Comparison of ENCODE assay signal across 4 cellular contexts in genomic region chr18:49245321-49245720, GRCh38.
A peak's percentile ranks its signal among the peaks of the same experiment; 100 is the strongest.
DNase-seq lines count a peak whose midpoint lies in the region; TF ChIP-seq lines count a peak whose summit lies in the region.
"Not testable (repeated sequence)": the region's sequence is repeated elsewhere in the genome, so short reads cannot be mapped to it uniquely, and the experiment has no call there.

No MANE protein-coding gene starts in this region.

- H3K27me3 Mint-ChIP-seq in endothelial cell (ENCODE audit: unreplicated experiment); progenitor cell of endocrine pancreas: not testable (repeated sequence)

- H2AFZ ChIP-seq in trophoblast cell (ENCODE audit: insufficient read depth, low read length, poor library complexity), result not testable (repeated sequence)

- H4K91ac ChIP-seq in trophoblast cell (ENCODE audit: low read depth, low read length), result not testable (repeated sequence)

- H3K36me3 Mint-ChIP-seq in endothelial cell (ENCODE audit: low read depth, unreplicated experiment) (peaks cover 12% of the 10 kb centered on the region), progenitor cell of endocrine pancreas (ENCODE audit: insufficient read depth) (peaks cover 21% of the 10 kb centered on the region)

- not testable (repeated sequence) for H3K23ac ChIP-seq in trophoblast cell (ENCODE audit: low read length)

- H2BK12ac ChIP-seq in trophoblast cell (ENCODE audit: low read length), result not testable (repeated sequence)

- H3K9ac ChIP-seq in trophoblast cell (ENCODE audit: low read length), result not testable (repeated sequence)

- not testable (repeated sequence) for H3K9me3 Mint-ChIP-seq in endothelial cell (ENCODE audit: unreplicated experiment); progenitor cell of endocrine pancreas (ENCODE audit: low read depth)

- H3K4me2 ChIP-seq in trophoblast cell (ENCODE audit: low read length), result not testable (repeated sequence)

- H3K27me3 ChIP-seq in trophoblast cell (ENCODE audit: insufficient read depth, low read length), result not testable (repeated sequence)

- H3K79me2 ChIP-seq in trophoblast cell (ENCODE audit: control insufficient read depth, insufficient read depth, low read length, poor library complexity), result not testable (repeated sequence)

- not testable (repeated sequence) for H4K8ac ChIP-seq in trophoblast cell (ENCODE audit: low read depth, low read length)

- not testable (repeated sequence) for TF ChIP-seq CTCF in VCaP (conservative IDR thresholded peaks at IDR 0.05); endothelial cell (IDR thresholded peaks at IDR 0.05; ENCODE audit: unreplicated experiment); progenitor cell of endocrine pancreas (IDR thresholded peaks at IDR 0.05; ENCODE audit: unreplicated experiment)

- H3K9me3 ChIP-seq in trophoblast cell (ENCODE audit: insufficient read depth, low read depth, low read length), result not testable (repeated sequence)

- no CpG with 5 or more reads among the region's 4 CpGs for WGBS in trophoblast cell (ENCODE audit: extremely low coverage, insufficient coverage, insufficient read length)

- not testable (repeated sequence) for H3K18ac ChIP-seq in trophoblast cell (ENCODE audit: low read length)

- not testable (repeated sequence) for H2BK120ac ChIP-seq in trophoblast cell (ENCODE audit: insufficient read depth, low read length, poor library complexity)

- H3K4me3 Mint-ChIP-seq in endothelial cell (ENCODE audit: unreplicated experiment), result peak overlapping the region; percentile 33
- H3K4me3 Mint-ChIP-seq in progenitor cell of endocrine pancreas (ENCODE audit: low read depth), result not testable (repeated sequence)

- not testable (repeated sequence) for H3K4me1 ChIP-seq in trophoblast cell (ENCODE audit: control insufficient read depth in 1 of 2, insufficient read depth in 2 of 2, low read length in 2 of 2)

- not testable (repeated sequence) for H3K79me1 ChIP-seq in trophoblast cell (ENCODE audit: low read length)

- peaks cover 12% of the 10 kb centered on the region for H3K4me1 Mint-ChIP-seq in endothelial cell (ENCODE audit: unreplicated experiment)
- H3K4me1 Mint-ChIP-seq in progenitor cell of endocrine pancreas (ENCODE audit: low read depth), result not testable (repeated sequence)

- H2BK5ac ChIP-seq in trophoblast cell (ENCODE audit: low read depth, low read length, poor library complexity), result not testable (repeated sequence)

- H3K27ac ChIP-seq in VCaP, result peak overlapping the region; percentile 92
- not testable (repeated sequence) for H3K27ac ChIP-seq in trophoblast cell (ENCODE audit: low read depth, low read length)

- not testable (repeated sequence) for DNase-seq in endothelial cell (ENCODE audit: low spot score); progenitor cell of endocrine pancreas (ENCODE audit: low spot score, unreplicated experiment)
- DNase-seq in trophoblast cell, result peak; percentile 77 to 92

- not testable (repeated sequence) for H3K14ac ChIP-seq in trophoblast cell (ENCODE audit: low read length)

- not testable (repeated sequence) for H3K27ac Mint-ChIP-seq in endothelial cell (ENCODE audit: unreplicated experiment)
- peak overlapping the region; percentile 3 for H3K27ac Mint-ChIP-seq in progenitor cell of endocrine pancreas

- not testable (repeated sequence) for H4K12ac ChIP-seq in trophoblast cell (ENCODE audit: low read depth, low read length)

- not testable (repeated sequence) for H3K4me3 ChIP-seq in trophoblast cell (ENCODE audit: low read depth, low read length)

- H3K4ac ChIP-seq in trophoblast cell (ENCODE audit: low read depth, low read length), result not testable (repeated sequence)

- H3K36me3 ChIP-seq in trophoblast cell (ENCODE audit: control insufficient read depth in 1 of 2, insufficient read depth in 2 of 2, low read length in 2 of 2), result not testable (repeated sequence)

- not testable (repeated sequence) for H2AK5ac ChIP-seq in trophoblast cell (ENCODE audit: low read length)
